Comparison of ENCODE assay signal across 13 cellular contexts in genomic region chrX:115023139-115023538, GRCh38. TPM values are rescaled to one million over a fixed set of nuclear protein-coding genes. Genes with fewer than 3 reads are reported as not detected.
A peak's percentile ranks its signal among the peaks of the same experiment; 100 is the strongest.
DNase-seq lines count a peak whose midpoint lies in the region; ATAC-seq and TF ChIP-seq lines count a peak whose summit lies in the region.
"Had no signal": no experiment of that assay in that cellular context is flagged by ENCODE, and none has a peak within 500 bp of the region (broad histone marks: within the 10 kb centered on the region; RNA-seq: fewer than 3 reads in every experiment).

No MANE protein-coding gene starts in this region.

- H3K79me2 ChIP-seq in PC-9 (ENCODE audit: low read depth) = no peaks in the 10 kb centered on the region

- no peaks in the 10 kb centered on the region for H3K27me3 ChIP-seq in PC-9 (ENCODE audit: insufficient read depth, low read depth)

- peaks cover 38% of the 10 kb centered on the region for H3K4me1 ChIP-seq in PC-9 (replicated peaks; ENCODE audit: insufficient read depth)

- no peaks in the 10 kb centered on the region for H3K36me3 ChIP-seq in PC-9 (ENCODE audit: low read depth)

- TF ChIP-seq CTCF in PC-9 (conservative IDR thresholded peaks at IDR 0.05) = no peak

- H3K4me2 ChIP-seq in PC-9 = 0 out of 2 replicates have a peak overlapping the region, but pooled peaks have one; percentile 1

- BruUV-seq in PC-9 (replicated peaks; lab: Mats Ljungman, UMichigan) = no TSS peak

- peaks cover 22% of the 10 kb centered on the region; the same call in 1 of the 2 replicates for H3F3A ChIP-seq in PC-9 (ENCODE audit: insufficient read depth, low read depth)

- POLR2A ChIA-PET in PC-9 (lab: Charles Lee; ENCODE audit: unreplicated experiment) = no interaction called here

- intact Hi-C loops in PC-9 (cut with micrococcal nuclease; ENCODE audit: unreplicated experiment) = no loop called here

- no peaks in the 10 kb centered on the region for H3K9me2 ChIP-seq in PC-9 (ENCODE audit: insufficient read depth)

- CTCF ChIA-PET in PC-9 (lab: Charles Lee) = no interaction called here

- H3K9me3 ChIP-seq in PC-9 (ENCODE audit: insufficient read depth, low read depth) = peaks cover 7% of the 10 kb centered on the region; the same call in 1 of the 2 replicates

- no peak overlapping the region for H3K4me3 ChIP-seq in PC-9

- H3K27ac ChIP-seq in PC-9 = peak overlapping the region; percentile 80

- H2AFZ ChIP-seq in PC-9 = no peak overlapping the region

- peak; percentile 79 for ATAC-seq in esophagus mucosa
- ATAC-seq in HG03521 (IDR thresholded peaks at IDR 0.05; ENCODE audit: unreplicated experiment) = no peak
- ATAC-seq: naive thymus-derived CD8-positive, alpha-beta T cell had no signal

- DNase-seq in EL = peak; percentile 73
- peak in 1 of 2 experiments; percentile 87 for DNase-seq in PC-9
- peak; percentile 81 for DNase-seq in pulmonary artery endothelial cell (ENCODE audit: low read depth, low spot score)
- no peak for DNase-seq in NCI-H187 treated with DMSO at 0.1 percent for 48 hours (lab: John Stamatoyannopoulos, UW)
- DNase-seq in activated CD8-positive, alpha-beta memory T cell treated with anti-CD3 and anti-CD28 coated beads for 24 hours = no peak
- no peak for DNase-seq in hypothalamus (lab: John Stamatoyannopoulos, UW)
- DNase-seq: activated CD4-positive, alpha-beta T cell treated with anti-CD3 and anti-CD28 coated beads for 4 hours; head of caudate nucleus; naive thymus-derived CD8-positive, alpha-beta T cell; SIG-M5; substantia nigra had no signal

- H4K20me1 ChIP-seq in PC-9 (ENCODE audit: insufficient read depth) = no peaks in the 10 kb centered on the region

RNA-seq across cellular contexts. Expression of gene IL13RA2, which starts 5.7 kb away (rescaled TPM):
- total RNA-seq in PC-9 (2021) (not detected in 2 replicates), esophagus mucosa (0.16 TPM), pulmonary artery endothelial cell (0.26 and 0.32 TPM in 2 replicates)
- total RNA-seq: naive thymus-derived CD8-positive, alpha-beta T cell had no signal

Comparison
In these comparisons a context has a peak if more than half of its experiments do, and no peak if none do; other contexts are left out.
1. DNase-seq: peak in EL (single experiment) and pulmonary artery endothelial cell (single experiment); none in NCI-H187 treated with DMSO at 0.1 percent for 48 hours (single experiment), activated CD8-positive, alpha-beta memory T cell treated with anti-CD3 and anti-CD28 coated beads for 24 hours (single experiment) and hypothalamus (0 of 51).